In the genomic region with DNA sequence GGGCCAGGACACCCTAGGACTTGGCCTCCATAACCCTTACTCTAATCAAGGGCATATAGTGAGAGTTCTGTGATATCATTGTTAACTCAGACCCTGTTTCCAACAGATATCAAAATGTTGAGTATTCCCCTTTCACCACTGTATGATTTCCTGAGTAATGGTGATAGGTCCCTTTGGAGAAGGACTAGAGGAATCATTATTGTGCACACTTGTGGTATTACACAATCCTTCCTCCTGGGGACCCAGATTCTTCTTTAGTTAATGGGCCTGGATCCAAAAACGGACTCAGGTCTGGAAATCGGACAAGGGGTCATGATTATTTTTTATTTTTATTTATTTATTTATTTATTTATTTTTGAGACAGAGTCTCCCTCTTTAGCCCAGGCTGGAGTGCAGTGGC, we compare ENCODE assay signal across 7 cellular contexts.
"Had no signal": no experiment of that assay in that cellular context is flagged by ENCODE, and none has a peak within 500 bp of the region (broad histone marks: within the 10 kb centered on the region; RNA-seq: fewer than 3 reads in every experiment).

No MANE protein-coding gene starts in this region.

- H2AFZ ChIP-seq: GM23338 had no signal

- H3K4me3 ChIP-seq: GM23338 had no signal

- H3K4me1 Mint-ChIP-seq: GM23338, H9 had no signal

- DNase-seq: H9, HCEC 1CT, KBM-7 had no signal

- FAIRE-seq: H1, H54, HTR-8/SVneo had no signal

- H3K27ac Mint-ChIP-seq: GM23338 had no signal

- H3K4me2 ChIP-seq: GM23338 had no signal

- ATAC-seq: GM23338 had no signal

- H3K4me3 Mint-ChIP-seq: GM23338, H9 had no signal
